25 cellular contexts compared by ENCODE assay signal in the genomic region with DNA sequence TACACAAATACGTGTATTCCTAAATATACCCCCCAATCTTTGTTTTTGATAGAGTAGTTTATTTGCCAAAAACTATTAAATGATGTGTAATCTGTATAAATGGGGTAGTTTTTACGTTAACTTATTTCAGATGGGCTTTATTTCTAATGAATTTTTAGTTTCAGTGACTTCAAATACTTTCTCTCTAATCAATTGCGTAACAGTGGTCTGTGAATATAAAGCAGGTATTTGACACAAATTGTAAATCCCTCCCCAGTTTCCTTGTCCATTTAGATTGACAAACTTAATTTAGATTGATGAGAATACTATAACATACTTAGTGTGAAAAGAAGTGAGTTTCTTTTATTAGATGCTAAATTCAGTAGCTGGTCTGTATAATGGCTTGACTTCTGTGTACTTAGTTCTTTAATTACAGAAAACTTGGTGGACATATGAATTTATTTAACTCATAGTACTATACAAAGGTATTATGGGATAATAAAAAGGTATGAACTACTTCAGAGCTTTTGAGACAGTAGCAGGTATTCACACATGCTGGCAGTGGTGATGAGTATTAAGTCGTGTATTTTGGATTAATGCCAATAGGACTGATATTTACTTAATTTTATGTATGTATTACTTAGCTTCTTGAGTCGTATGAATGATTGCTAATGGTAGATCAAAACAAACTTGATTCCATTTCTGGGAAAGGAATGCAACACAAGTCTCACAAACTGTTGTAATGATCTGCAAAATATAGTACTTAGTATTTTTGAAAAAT.
A peak's percentile ranks its signal among the peaks of the same experiment; 100 is the strongest.
DNase-seq lines count a peak whose midpoint lies in the region; ATAC-seq and TF ChIP-seq lines count a peak whose summit lies in the region.
"Had no signal": no experiment of that assay in that cellular context is flagged by ENCODE, and none has a peak within 500 bp of the region (broad histone marks: within the 10 kb centered on the region; RNA-seq: fewer than 3 reads in every experiment).

No MANE protein-coding gene starts in this region.

- H3K27ac ChIP-seq in upper lobe of right lung, result no peak overlapping the region
- H3K27ac ChIP-seq: esophagus muscularis mucosa, left lung, pancreas, Peyer's patch, VCaP had no signal

- H3K9me3 ChIP-seq in upper lobe of right lung, result no peaks in the 10 kb centered on the region
- H3K9me3 ChIP-seq: esophagus muscularis mucosa, left lung, pancreas, Peyer's patch had no signal

- DNase-seq in NCI-H345 (lab: John Stamatoyannopoulos, UW) (peak; percentile 9), NCI-H345 treated with DMSO at 0.1 percent for 48 hours (lab: John Stamatoyannopoulos, UW; ENCODE audit: unreplicated experiment) (no peak), NCI-H2029 (lab: John Stamatoyannopoulos, UW) (peak; percentile 62), dermis blood vessel endothelial cell (peak; percentile 27), lung microvascular endothelial cell (ENCODE audit: low read depth in 2 of 2) (peak; percentile 8 to 27), upper lobe of right lung (no peak), CD1c-positive myeloid dendritic cell (ENCODE audit: extremely low spot score) (no peak)
- DNase-seq in activated naive CD4-positive, alpha-beta T cell treated with anti-CD3 and anti-CD28 coated beads, Interleukin-2, amount 10 ng/mL, durations not matched to agents 7 days and 5 days, result no peak
- DNase-seq: activated CD4-positive, alpha-beta T cell treated with anti-CD3 and anti-CD28 coated beads, Interleukin-2, amount 50 U/mL, for 4 hours; activated CD8-positive, alpha-beta memory T cell treated with anti-CD3 and anti-CD28 coated beads, Interleukin-2, amount 50 U/mL, for 48 hours; anterior cingulate cortex; glutamatergic neuron; Karpas-422; left lung; NCI-H1417 treated with DMSO at 0.1 percent for 48 hours; pancreas; Peyer's patch; right cardiac atrium; stimulated activated CD8-positive, alpha-beta memory T cell treated with anti-CD3 and anti-CD28 coated beads, Interleukin-4, amount 100 ng/mL, for 48 hours; T-helper 2 cell had no signal

- no peak overlapping the region for H3K4me3 Mint-ChIP-seq in activated naive CD4-positive, alpha-beta T cell treated with anti-CD3 and anti-CD28 coated beads, Interleukin-2, amount 10 ng/mL, durations not matched to agents 7 days and 5 days
- H3K4me3 Mint-ChIP-seq: central memory CD8-positive, alpha-beta T cell; GM23338; nephron had no signal

- no peaks in the 10 kb centered on the region for H3K27me3 ChIP-seq in upper lobe of right lung
- H3K27me3 ChIP-seq: esophagus muscularis mucosa, left lung, pancreas, Peyer's patch had no signal

- peaks cover 18% of the 10 kb centered on the region for H3K36me3 ChIP-seq in upper lobe of right lung
- H3K36me3 ChIP-seq: pancreas had no signal

- H3K4me3 ChIP-seq in upper lobe of right lung, result no peak overlapping the region
- H3K4me3 ChIP-seq: esophagus muscularis mucosa, GM23338, left lung, pancreas, Peyer's patch had no signal

- H3K36me3 Mint-ChIP-seq in activated naive CD4-positive, alpha-beta T cell treated with anti-CD3 and anti-CD28 coated beads, Interleukin-2, amount 10 ng/mL, durations not matched to agents 7 days and 5 days, result peaks cover 70% of the 10 kb centered on the region

- CTCF ChIA-PET in activated naive CD4-positive, alpha-beta T cell treated with anti-CD3 and anti-CD28 coated beads, Interleukin-2, amount 10 ng/mL, durations not matched to agents 7 days and 5 days (lab: Charles Lee), result interaction anchor here (0.8 to 0.9 kb wide), 2 partner anchors 154 kb away, joined by 3 to 4 read pairs; no protein-coding TSS in a partner anchor

- no peaks in the 10 kb centered on the region for H3K27me3 Mint-ChIP-seq in activated naive CD4-positive, alpha-beta T cell treated with anti-CD3 and anti-CD28 coated beads, Interleukin-2, amount 10 ng/mL, durations not matched to agents 7 days and 5 days
- H3K27me3 Mint-ChIP-seq: central memory CD8-positive, alpha-beta T cell had no signal

- no peak for ATAC-seq in upper lobe of right lung
- ATAC-seq: GM23338, left lung, right cardiac atrium had no signal

- no peaks in the 10 kb centered on the region for H3K9me3 Mint-ChIP-seq in activated naive CD4-positive, alpha-beta T cell treated with anti-CD3 and anti-CD28 coated beads, Interleukin-2, amount 10 ng/mL, durations not matched to agents 7 days and 5 days
- H3K9me3 Mint-ChIP-seq: central memory CD8-positive, alpha-beta T cell; GM23338 had no signal

- H3K4me1 Mint-ChIP-seq in activated naive CD4-positive, alpha-beta T cell treated with anti-CD3 and anti-CD28 coated beads, Interleukin-2, amount 10 ng/mL, durations not matched to agents 7 days and 5 days, result peaks cover 16% of the 10 kb centered on the region

- intact Hi-C loops in upper lobe of right lung (cut with DNase I), result no loop called here

- no peak for TF ChIP-seq CTCF in upper lobe of right lung (IDR thresholded peaks at IDR 0.05)

- H3K27ac Mint-ChIP-seq in activated naive CD4-positive, alpha-beta T cell treated with anti-CD3 and anti-CD28 coated beads, Interleukin-2, amount 10 ng/mL, durations not matched to agents 7 days and 5 days, result no peak overlapping the region
- H3K27ac Mint-ChIP-seq: GM23338, nephron had no signal

- H3K4me1 ChIP-seq in upper lobe of right lung, result peaks cover 15% of the 10 kb centered on the region
- H3K4me1 ChIP-seq: Peyer's patch had no signal

Comparison
In these comparisons a context has a peak if more than half of its experiments do, and no peak if none do; other contexts are left out.
1. DNase-seq: peak in NCI-H345 (single experiment), NCI-H2029 (single experiment), dermis blood vessel endothelial cell (single experiment) and lung microvascular endothelial cell (2 of 2); none in NCI-H345 treated with DMSO at 0.1 percent for 48 hours (single experiment), upper lobe of right lung (single experiment), CD1c-positive myeloid dendritic cell (single experiment) and activated naive CD4-positive, alpha-beta T cell treated with anti-CD3 and anti-CD28 coated beads, Interleukin-2, amount 10 ng/mL, durations not matched to agents 7 days and 5 days (single experiment).